In genomic region chr6:85078071-85078470, GRCh38 we compare ENCODE assay signal across 1 cellular context.
TF ChIP-seq lines count a peak whose summit lies in the region.

No MANE protein-coding gene starts in this region.

TF ChIP-seq in K562, 482 proteins besides CTCF, POLR2A, EP300 and RAD21 (continued from another document):
- TF ChIP-seq, protein P1, sequence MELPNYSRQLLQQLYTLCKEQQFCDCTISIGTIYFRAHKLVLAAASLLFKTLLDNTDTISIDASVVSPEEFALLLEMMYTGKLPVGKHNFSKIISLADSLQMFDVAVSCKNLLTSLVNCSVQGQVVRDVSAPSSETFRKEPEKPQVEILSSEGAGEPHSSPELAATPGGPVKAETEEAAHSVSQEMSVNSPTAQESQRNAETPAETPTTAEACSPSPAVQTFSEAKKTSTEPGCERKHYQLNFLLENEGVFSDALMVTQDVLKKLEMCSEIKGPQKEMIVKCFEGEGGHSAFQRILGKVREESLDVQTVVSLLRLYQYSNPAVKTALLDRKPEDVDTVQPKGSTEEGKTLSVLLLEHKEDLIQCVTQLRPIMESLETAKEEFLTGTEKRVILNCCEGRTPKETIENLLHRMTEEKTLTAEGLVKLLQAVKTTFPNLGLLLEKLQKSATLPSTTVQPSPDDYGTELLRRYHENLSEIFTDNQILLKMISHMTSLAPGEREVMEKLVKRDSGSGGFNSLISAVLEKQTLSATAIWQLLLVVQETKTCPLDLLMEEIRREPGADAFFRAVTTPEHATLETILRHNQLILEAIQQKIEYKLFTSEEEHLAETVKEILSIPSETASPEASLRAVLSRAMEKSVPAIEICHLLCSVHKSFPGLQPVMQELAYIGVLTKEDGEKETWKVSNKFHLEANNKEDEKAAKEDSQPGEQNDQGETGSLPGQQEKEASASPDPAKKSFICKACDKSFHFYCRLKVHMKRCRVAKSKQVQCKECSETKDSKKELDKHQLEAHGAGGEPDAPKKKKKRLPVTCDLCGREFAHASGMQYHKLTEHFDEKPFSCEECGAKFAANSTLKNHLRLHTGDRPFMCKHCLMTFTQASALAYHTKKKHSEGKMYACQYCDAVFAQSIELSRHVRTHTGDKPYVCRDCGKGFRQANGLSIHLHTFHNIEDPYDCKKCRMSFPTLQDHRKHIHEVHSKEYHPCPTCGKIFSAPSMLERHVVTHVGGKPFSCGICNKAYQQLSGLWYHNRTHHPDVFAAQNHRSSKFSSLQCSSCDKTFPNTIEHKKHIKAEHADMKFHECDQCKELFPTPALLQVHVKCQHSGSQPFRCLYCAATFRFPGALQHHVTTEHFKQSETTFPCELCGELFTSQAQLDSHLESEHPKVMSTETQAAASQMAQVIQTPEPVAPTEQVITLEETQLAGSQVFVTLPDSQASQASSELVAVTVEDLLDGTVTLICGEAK (IDR thresholded peaks at IDR 0.05): peak; percentile 82
- TF ChIP-seq, protein P1 (CRISPR knock-in tag; IDR thresholded peaks at IDR 0.05): no peak
- peak; percentile 85 for TF ChIP-seq ATF3 (IDR thresholded peaks at IDR 0.05)
- TF ChIP-seq ATF3 (CRISPR knock-in tag; conservative IDR thresholded peaks at IDR 0.05): no peak
- TF ChIP-seq CBFA2T3 (IDR thresholded peaks at IDR 0.05): peak; percentile 48
- peak; percentile 85 for TF ChIP-seq FOSL1 (tag; conservative IDR thresholded peaks at IDR 0.05)
- peak; percentile 85 for TF ChIP-seq JUND (IDR thresholded peaks at IDR 0.05; ENCODE audit: borderline replicate concordance, low read depth, low read length)
- peak; percentile 83; the same call in 2 of the 3 replicates for TF ChIP-seq JUND (tag; IDR thresholded peaks at IDR 0.05; ENCODE audit: borderline replicate concordance, low read depth, low read length)
- no peak for TF ChIP-seq KDM2B (CRISPR knock-in tag; IDR thresholded peaks at IDR 0.05)
- TF ChIP-seq, protein P2, sequence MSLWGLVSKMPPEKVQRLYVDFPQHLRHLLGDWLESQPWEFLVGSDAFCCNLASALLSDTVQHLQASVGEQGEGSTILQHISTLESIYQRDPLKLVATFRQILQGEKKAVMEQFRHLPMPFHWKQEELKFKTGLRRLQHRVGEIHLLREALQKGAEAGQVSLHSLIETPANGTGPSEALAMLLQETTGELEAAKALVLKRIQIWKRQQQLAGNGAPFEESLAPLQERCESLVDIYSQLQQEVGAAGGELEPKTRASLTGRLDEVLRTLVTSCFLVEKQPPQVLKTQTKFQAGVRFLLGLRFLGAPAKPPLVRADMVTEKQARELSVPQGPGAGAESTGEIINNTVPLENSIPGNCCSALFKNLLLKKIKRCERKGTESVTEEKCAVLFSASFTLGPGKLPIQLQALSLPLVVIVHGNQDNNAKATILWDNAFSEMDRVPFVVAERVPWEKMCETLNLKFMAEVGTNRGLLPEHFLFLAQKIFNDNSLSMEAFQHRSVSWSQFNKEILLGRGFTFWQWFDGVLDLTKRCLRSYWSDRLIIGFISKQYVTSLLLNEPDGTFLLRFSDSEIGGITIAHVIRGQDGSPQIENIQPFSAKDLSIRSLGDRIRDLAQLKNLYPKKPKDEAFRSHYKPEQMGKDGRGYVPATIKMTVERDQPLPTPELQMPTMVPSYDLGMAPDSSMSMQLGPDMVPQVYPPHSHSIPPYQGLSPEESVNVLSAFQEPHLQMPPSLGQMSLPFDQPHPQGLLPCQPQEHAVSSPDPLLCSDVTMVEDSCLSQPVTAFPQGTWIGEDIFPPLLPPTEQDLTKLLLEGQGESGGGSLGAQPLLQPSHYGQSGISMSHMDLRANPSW (CRISPR knock-in tag; IDR thresholded peaks at IDR 0.05): no peak
- peak; percentile 98 for TF ChIP-seq HMBOX1 (IDR thresholded peaks at IDR 0.05)
- no peak for TF ChIP-seq BCOR (IDR thresholded peaks at IDR 0.05)
